In the genomic region with DNA sequence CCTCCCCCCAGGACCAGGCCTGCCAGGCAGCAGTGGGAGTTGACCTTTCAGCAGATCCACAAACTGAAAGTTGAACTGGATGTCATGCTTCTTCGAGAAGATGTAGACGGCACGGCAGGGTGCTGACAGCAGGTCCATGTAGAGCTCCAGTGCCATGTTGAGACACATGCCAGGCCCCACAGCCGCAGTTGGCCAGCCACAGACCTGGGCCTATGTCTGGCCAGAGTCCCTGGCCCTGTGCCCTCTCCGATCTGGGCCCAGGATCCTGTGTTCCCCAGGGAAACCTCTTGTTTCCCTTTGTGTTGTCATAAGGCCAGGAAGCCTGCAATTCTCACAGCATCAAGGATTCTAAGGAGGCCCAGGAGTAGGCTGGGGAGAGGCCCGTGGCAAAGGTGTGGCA, we compare ENCODE assay signal across 16 cellular contexts. TPM values are rescaled to one million over a fixed set of nuclear protein-coding genes. Genes with fewer than 3 reads are reported as not detected.
DNase-seq lines count a peak whose midpoint lies in the region; ATAC-seq and TF ChIP-seq lines count a peak whose summit lies in the region.
"Had no signal": no experiment of that assay in that cellular context is flagged by ENCODE, and none has a peak within 500 bp of the region (broad histone marks: within the 10 kb centered on the region; RNA-seq: fewer than 3 reads in every experiment).

A gene (minus strand): TSS at position 253 of the 400 bp plus-strand sequence. CDS start 97 bp downstream, at position 156.

- peak within 1 kb of the TSS; percentile 21; the same call in 1 of the 2 replicates for H3K14ac ChIP-seq in H9 (ENCODE audit: insufficient read depth, low read length)

- H2AFZ ChIP-seq in H9 (ENCODE audit: low read length) (no peak within 1 kb of the TSS), SK-N-SH (ENCODE audit: low read depth) (no peak within 1 kb of the TSS)
- H2AFZ ChIP-seq: GM23248 had no signal

- TF ChIP-seq RAD21 in SK-N-SH (IDR thresholded peaks at IDR 0.05; ENCODE audit: low read length): no peak

- H3K4ac ChIP-seq in H9 (ENCODE audit: low read depth, low read length): no peak within 1 kb of the TSS

- no peak within 1 kb of the TSS for H4K8ac ChIP-seq in H9 (replicated peaks; ENCODE audit: insufficient read length, low read depth, low read length)

- no peaks in the 10 kb centered on the region; the same call in 1 of the 2 replicates for H3K27me3 ChIP-seq in H9 (ENCODE audit: insufficient read depth, low read length)
- no peaks in the 10 kb centered on the region for H3K27me3 ChIP-seq in right cardiac atrium (ENCODE audit: control insufficient read depth, insufficient read depth)
- peaks cover 0 to 4% (median 0%) of the 10 kb centered on the region in 3 donors for H3K27me3 ChIP-seq in skeletal muscle tissue (ENCODE audit: control insufficient read depth in 3 of 3, insufficient read depth in 3 of 3, low read length in 3 of 3)
- H3K27me3 ChIP-seq in SK-N-SH (ENCODE audit: insufficient read depth): no peaks in the 10 kb centered on the region
- H3K27me3 ChIP-seq in Peyer's patch: no peaks in the 10 kb centered on the region
- H3K27me3 ChIP-seq: uterus had no signal

- no peak for TF ChIP-seq POLR2A in Peyer's patch (IDR thresholded peaks at IDR 0.05)

- DNase-seq in H9 (no peak), choroid plexus epithelial cell (ENCODE audit: low read depth) (peak; percentile 27), right cardiac atrium (peak; percentile 68 to 87 (median 86)), SK-N-SH (no peak), Peyer's patch (no peak)
- DNase-seq: dermis blood vessel endothelial cell; GM23248; NCI-H1694; NCI-H524; stimulated activated CD4-positive, alpha-beta T cell treated with anti-CD3 and anti-CD28 coated beads, Interleukin-1b, Interleukin-23, amount 100 ng/mL, for 48 hours; T-helper 17 cell; uterus had no signal

- H3K23ac ChIP-seq in H9 (ENCODE audit: insufficient read length, low read depth, low read length): no peak within 1 kb of the TSS

- H3K9ac ChIP-seq in H9 (ENCODE audit: extremely low read depth, insufficient read length, low read length) (no peak within 1 kb of the TSS), skeletal muscle tissue (ENCODE audit: low read depth in 1 of 3, low read length in 3 of 3) (peak within 1 kb of the TSS in 2 of 3 donors; percentile 21 to 62), SK-N-SH (no peak within 1 kb of the TSS)
- H3K9ac ChIP-seq: GM23248 had no signal

- no peak for TF ChIP-seq CTCF in H9 (conservative IDR thresholded peaks at IDR 0.05)
- no peak for TF ChIP-seq CTCF in choroid plexus epithelial cell (conservative IDR thresholded peaks at IDR 0.05; ENCODE audit: low read depth, low read length)
- TF ChIP-seq CTCF in SK-N-SH (IDR thresholded peaks at IDR 0.05): no peak
- no peak for TF ChIP-seq CTCF in Peyer's patch (IDR thresholded peaks at IDR 0.05)

- TF ChIP-seq EP300 in SK-N-SH (IDR thresholded peaks at IDR 0.05; ENCODE audit: borderline replicate concordance in 1 of 2, low read depth in 1 of 2, low read length in 1 of 2): no peak

- H3K9me3 ChIP-seq in H9 (ENCODE audit: control insufficient read depth, low read depth, low read length) (no peaks in the 10 kb centered on the region), right cardiac atrium (ENCODE audit: control insufficient read depth, low read length) (no peaks in the 10 kb centered on the region), skeletal muscle tissue (ENCODE audit: control insufficient read depth in 3 of 3, low read length in 3 of 3) (peaks cover 0 to 2% (median 0%) of the 10 kb centered on the region in 3 donors), SK-N-SH (no peaks in the 10 kb centered on the region), Peyer's patch (no peaks in the 10 kb centered on the region)
- H3K9me3 ChIP-seq: uterus had no signal

- peaks cover under 1% of the 10 kb centered on the region for H3F3A ChIP-seq in SK-N-SH (replicated peaks; ENCODE audit: insufficient read depth)

- intact Hi-C loops in right cardiac atrium (cut with DNase I): loop anchor here in 3 of 4 donors (5.0 to 10.0 kb wide), 3 partner anchors 68 to 160 kb away; no protein-coding TSS in a partner anchor

- H2BK120ac ChIP-seq in H9 (ENCODE audit: low read depth, low read length, poor library complexity, severe bottlenecking): no peak within 1 kb of the TSS

- H3K56ac ChIP-seq in H9 (ENCODE audit: insufficient read length, low read depth, low read length): no peak within 1 kb of the TSS

- H3K36me3 Mint-ChIP-seq in H9 (ENCODE audit: insufficient read depth in 1 of 3, low read depth in 3 of 3): no peaks in the 10 kb centered on the region; a peak in 3 of 7 replicates
- H3K36me3 Mint-ChIP-seq: CD14-positive monocyte, memory B cell had no signal

- POLR2A ChIA-PET in SK-N-SH (lab: Yijun Ruan, JAX): no interaction called here

- H2BK5ac ChIP-seq in H9 (ENCODE audit: insufficient read length, low read length): no peak within 1 kb of the TSS

- H3T11ph ChIP-seq in H9 (ENCODE audit: low read length): no peak within 1 kb of the TSS

- peaks cover 0 to 4% of the 10 kb centered on the region in 2 experiments; a peak in 2 of 5 replicates for H3K9me3 Mint-ChIP-seq in H9
- H3K9me3 Mint-ChIP-seq: memory B cell had no signal

- H3K4me1 Mint-ChIP-seq in H9: peaks cover 12 to 18% of the 10 kb centered on the region in 2 experiments
- H3K4me1 Mint-ChIP-seq: CD14-positive monocyte, memory B cell had no signal

- no peak within 1 kb of the TSS; a peak in 1 of 5 replicates for H3K4me3 Mint-ChIP-seq in H9
- H3K4me3 Mint-ChIP-seq: CD14-positive monocyte, memory B cell, T-helper 17 cell had no signal

- H4K91ac ChIP-seq in H9 (ENCODE audit: insufficient read length, low read depth, low read length): no peak within 1 kb of the TSS

- H3K79me1 ChIP-seq in H9 (ENCODE audit: insufficient read depth, low read depth, low read length, poor library complexity, severe bottlenecking): no peaks in the 10 kb centered on the region

- H3K9me2 ChIP-seq in SK-N-SH: no peaks in the 10 kb centered on the region

- H4K5ac ChIP-seq in H9 (ENCODE audit: insufficient read length, low read depth, low read length): no peak within 1 kb of the TSS

- H3K4me3 ChIP-seq in choroid plexus epithelial cell (ENCODE audit: low read depth, low read length) (no peak within 1 kb of the TSS), right cardiac atrium (ENCODE audit: low read length) (no peak within 1 kb of the TSS), skeletal muscle tissue (ENCODE audit: low read length in 3 of 3) (peak within 1 kb of the TSS in 1 of 3 donors; percentile 31), SK-N-SH (ENCODE audit: low read depth in 2 of 2, low read length in 1 of 2) (no peak within 1 kb of the TSS), Peyer's patch (no peak within 1 kb of the TSS)
- H3K4me3 ChIP-seq: GM23248, uterus had no signal

- no peak within 1 kb of the TSS for H2AK5ac ChIP-seq in H9 (ENCODE audit: insufficient read length, low read length)

- no peak within 1 kb of the TSS for H3K18ac ChIP-seq in H9 (ENCODE audit: insufficient read length, low read depth, low read length)

- CTCF ChIA-PET in SK-N-SH (lab: Yijun Ruan, JAX): interaction anchor here (1.3 kb wide), 1 partner anchor 242 kb away, joined by 3 read pairs; no protein-coding TSS in a partner anchor

- no peak within 1 kb of the TSS for H2BK15ac ChIP-seq in H9 (ENCODE audit: low read depth, low read length)

- H3K36me3 ChIP-seq in skeletal muscle tissue (ENCODE audit: control insufficient read depth in 3 of 3, insufficient read depth in 3 of 3, low read length in 3 of 3) (no peaks in the 10 kb centered on the region), SK-N-SH (replicated peaks in 1 of 2; ENCODE audit: control insufficient read depth in 1 of 2, insufficient read depth in 2 of 2, low read length in 1 of 2) (no peaks in the 10 kb centered on the region), Peyer's patch (no peaks in the 10 kb centered on the region)
- H3K36me3 ChIP-seq: uterus had no signal

- H4K20me1 ChIP-seq in H9 (ENCODE audit: control insufficient read depth, insufficient read depth, insufficient read length) (peaks cover 2% of the 10 kb centered on the region), SK-N-SH (ENCODE audit: insufficient read depth) (no peaks in the 10 kb centered on the region)

- H3K4me2 ChIP-seq in H9 (ENCODE audit: insufficient read depth, insufficient read length, low read length) (no peak within 1 kb of the TSS), SK-N-SH (no peak within 1 kb of the TSS)

- H3K79me2 ChIP-seq in H9 (ENCODE audit: insufficient read depth, low read length) (no peaks in the 10 kb centered on the region), SK-N-SH (ENCODE audit: insufficient read depth) (no peaks in the 10 kb centered on the region)

- peak; percentile 67 to 85 for ATAC-seq in right cardiac atrium
- ATAC-seq in HG03175 (IDR thresholded peaks at IDR 0.05; ENCODE audit: unreplicated experiment): no peak
- ATAC-seq: T-helper 17 cell had no signal

- peaks cover 3% of the 10 kb centered on the region; the same call in 1 of the 2 replicates for H3K4me1 ChIP-seq in H9 (ENCODE audit: insufficient read depth, low read length)
- no peaks in the 10 kb centered on the region for H3K4me1 ChIP-seq in right cardiac atrium (ENCODE audit: control insufficient read depth, insufficient read depth, low read length)
- peaks cover 2 to 12% (median 8%) of the 10 kb centered on the region in 3 donors for H3K4me1 ChIP-seq in skeletal muscle tissue (ENCODE audit: control insufficient read depth in 3 of 3, insufficient read depth in 3 of 3, low read length in 3 of 3)
- peaks cover 0 to 5% of the 10 kb centered on the region in 2 experiments; a peak in 1 of 4 replicates for H3K4me1 ChIP-seq in SK-N-SH (ENCODE audit: control insufficient read depth in 1 of 2, insufficient read depth in 2 of 2, low read depth in 1 of 2, low read length in 1 of 2)
- H3K4me1 ChIP-seq in Peyer's patch: no peaks in the 10 kb centered on the region
- H3K4me1 ChIP-seq: uterus had no signal

- no peak within 1 kb of the TSS for H2BK20ac ChIP-seq in H9 (ENCODE audit: low read depth, low read length, poor library complexity, severe bottlenecking)

- peak within 1 kb of the TSS in 1 of 3 experiments; percentile 67; a peak in 1 of 7 replicates for H3K27ac Mint-ChIP-seq in H9
- H3K27ac Mint-ChIP-seq: CD14-positive monocyte, memory B cell, T-helper 17 cell had no signal

- H2BK12ac ChIP-seq in H9 (ENCODE audit: insufficient read length, low read depth, low read length): no peak within 1 kb of the TSS

- H3K27me3 Mint-ChIP-seq in H9 (ENCODE audit: low read depth): peaks cover 13% of the 10 kb centered on the region

- whole genome bisulfite sequencing in H9 (ENCODE audit: extremely low coverage, insufficient read length, low lambda C conversion rate): no CpG with 5 or more reads among the region's 6 CpGs
- 37% methylated on average over 6 of the region's 6 CpGs for WGBS in right cardiac atrium
- WGBS in SK-N-SH (ENCODE audit: low lambda C conversion rate): 71% methylated on average over 6 of the region's 6 CpGs

- H3K27ac ChIP-seq in H9 (ENCODE audit: insufficient read length, low read depth, low read length): no peak within 1 kb of the TSS
- no peak within 1 kb of the TSS for H3K27ac ChIP-seq in right cardiac atrium (ENCODE audit: low read length)
- peak within 1 kb of the TSS; percentile 12 for H3K27ac ChIP-seq in skeletal muscle tissue (ENCODE audit: low read depth, low read length)
- no peak within 1 kb of the TSS for H3K27ac ChIP-seq in SK-N-SH (ENCODE audit: low read depth in 2 of 2, low read length in 1 of 2)
- H3K27ac ChIP-seq in Peyer's patch: no peak within 1 kb of the TSS
- H3K27ac ChIP-seq: GM23248, uterus had no signal

- no peaks in the 10 kb centered on the region for H3K23me2 ChIP-seq in H9 (ENCODE audit: insufficient read length, low read depth, low read length, poor library complexity, severe bottlenecking)

RNA-seq across cellular contexts. Expression of the gene that starts here (rescaled TPM):
- not detected in 2 replicates for total RNA-seq in H9 (2021)
- total RNA-seq in right cardiac atrium: not detected
- polyA plus RNA-seq in right cardiac atrium: not detected
- not detected for total RNA-seq in skeletal muscle tissue
- not detected in 2 replicates for polyA plus RNA-seq in SK-N-SH (2012; rRNA removed)
- polyA plus RNA-seq in SK-N-SH (2012; cell fraction: cytosol; rRNA removed): not detected in 2 replicates
- not detected in 2 replicates for polyA plus RNA-seq in SK-N-SH (2012; cell fraction: nucleus; rRNA removed)
- not detected for total RNA-seq in Peyer's patch
- total RNA-seq: dermis blood vessel endothelial cell, GM23248, T-helper 17 cell, uterus had no signal
- polyA plus RNA-seq: CD14-positive monocyte, GM23248 had no signal

Comparison
In these comparisons a context has a peak if more than half of its experiments do, and no peak if none do; other contexts are left out.
1. Peak in DNase-seq and ATAC-seq in right cardiac atrium; RNA of the gene not detected or under 1 TPM.
2. H3K9ac ChIP-seq: peak in skeletal muscle tissue (2 of 3); none in H9 (single experiment) and SK-N-SH (single experiment).